Comparison of ENCODE assay signal across 37 cellular contexts in the genomic region with DNA sequence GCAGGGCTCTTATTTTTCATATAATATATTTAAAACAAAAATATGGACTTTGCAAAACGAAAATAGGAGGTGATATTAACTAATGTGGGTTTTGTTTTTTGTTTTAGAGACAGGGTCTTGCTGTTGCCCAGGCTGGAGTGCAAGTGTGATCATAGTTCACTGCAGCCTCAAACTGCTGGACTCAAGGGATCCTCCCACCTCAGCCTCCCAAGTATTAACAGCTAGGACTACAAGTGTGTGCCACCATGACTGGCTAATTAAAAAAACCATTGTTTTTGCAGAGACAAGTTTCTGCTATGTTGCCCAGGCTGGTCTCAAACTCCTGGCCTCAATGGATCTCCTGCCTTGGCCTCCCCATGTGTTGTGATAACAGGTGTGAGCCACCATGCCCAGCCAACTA.
"Had no signal": no experiment of that assay in that cellular context is flagged by ENCODE, and none has a peak within 500 bp of the region (broad histone marks: within the 10 kb centered on the region; RNA-seq: fewer than 3 reads in every experiment).

No MANE protein-coding gene starts in this region.

- FAIRE-seq: astrocyte, TTC549 had no signal

- H3K27me3 Mint-ChIP-seq: activated B cell treated with CpG ODN at 0.5 μM for 24 hours; activated CD4-positive, alpha-beta memory T cell treated with anti-CD3 and anti-CD28 coated beads for 36 hours; activated CD4-positive, alpha-beta T cell treated with anti-CD3 and anti-CD28 coated beads, Interleukin-2, amount 10 ng/mL, durations not matched to agents 24 days and 14 days; activated CD8-positive, alpha-beta T cell treated with anti-CD3 and anti-CD28 coated beads for 36 hours; activated naive CD8-positive, alpha-beta T cell treated with anti-CD3 and anti-CD28 coated beads for 36 hours; activated T-helper 17 cell treated with anti-CD3 and anti-CD28 coated beads, Interleukin-2, amount 50 U/mL, for 72 hours had no signal

- H3K4me1 Mint-ChIP-seq: activated B cell treated with CpG ODN at 0.5 μM for 24 hours; activated CD4-positive, alpha-beta T cell treated with anti-CD3 and anti-CD28 coated beads, Interleukin-2, amount 10 ng/mL, durations not matched to agents 24 days and 14 days; activated naive CD8-positive, alpha-beta T cell treated with anti-CD3 and anti-CD28 coated beads for 36 hours; activated T-helper 17 cell treated with anti-CD3 and anti-CD28 coated beads, Interleukin-2, amount 50 U/mL, for 72 hours had no signal

- H3K27ac Mint-ChIP-seq: activated B cell treated with CpG ODN at 0.5 μM for 24 hours; activated CD4-positive, alpha-beta memory T cell treated with anti-CD3 and anti-CD28 coated beads for 36 hours; activated CD4-positive, alpha-beta T cell treated with anti-CD3 and anti-CD28 coated beads, Interleukin-2, amount 10 ng/mL, durations not matched to agents 24 days and 14 days; activated CD8-positive, alpha-beta T cell treated with anti-CD3 and anti-CD28 coated beads for 36 hours; activated naive CD4-positive, alpha-beta T cell treated with anti-CD3 and anti-CD28 coated beads for 36 hours; activated naive CD4-positive, alpha-beta T cell treated with anti-CD3 and anti-CD28 coated beads, Interleukin-2, amount 50 U/mL, for 72 hours; activated naive CD8-positive, alpha-beta T cell treated with anti-CD3 and anti-CD28 coated beads for 36 hours; activated T-cell treated with anti-CD3 and anti-CD28 coated beads, Interleukin-2, amount 50 U/mL, for 72 hours; activated T-helper 1 cell treated with anti-CD3 and anti-CD28 coated beads, Interleukin-12 subunit alpha, Interleukin-12 subunit beta, Interleukin-2, Interleukin-4 antibody, amounts not matched to agents 30 ng/mL and 10 ng/mL and 1 ng/mL, durations not matched to agents 14 hours and 24 hours and 36 hours; activated T-helper 17 cell treated with anti-CD3 and anti-CD28 coated beads, Interleukin-2, amount 50 U/mL, for 72 hours; T-helper 1 cell treated with Interleukin-12 subunit alpha and Interleukin-12 subunit beta and Interleukin-4 antibody, amounts not matched to agents 30 μg/mL and 1 μg/mL, for 36 hours; T-helper 2 cell treated with Interferon-gamma antibody and Interleukin-4, amounts not matched to agents 5 μg/mL and 100 μg/mL, for 36 hours had no signal

- H3K36me3 ChIP-seq: adrenal gland, brain microvascular endothelial cell, breast epithelium had no signal

- H3K4me3 Mint-ChIP-seq: activated B cell treated with CpG ODN at 0.5 μM for 24 hours; activated CD4-positive, alpha-beta memory T cell treated with anti-CD3 and anti-CD28 coated beads for 36 hours; activated CD4-positive, alpha-beta T cell treated with anti-CD3 and anti-CD28 coated beads, Interleukin-2, amount 10 ng/mL, durations not matched to agents 24 days and 14 days; activated CD8-positive, alpha-beta T cell treated with anti-CD3 and anti-CD28 coated beads for 36 hours; activated naive CD4-positive, alpha-beta T cell treated with anti-CD3 and anti-CD28 coated beads for 36 hours; activated naive CD8-positive, alpha-beta T cell treated with anti-CD3 and anti-CD28 coated beads for 36 hours; activated T-cell treated with anti-CD3 and anti-CD28 coated beads, Interleukin-2, amount 50 U/mL, for 4 hours; activated T-cell treated with anti-CD3 and anti-CD28 coated beads, Interleukin-2, amount 50 U/mL, for 72 hours; activated T-helper 1 cell treated with anti-CD3 and anti-CD28 coated beads, Interleukin-12 subunit alpha, Interleukin-12 subunit beta, Interleukin-2, Interleukin-4 antibody, amounts not matched to agents 30 ng/mL and 10 ng/mL and 1 ng/mL, durations not matched to agents 14 hours and 24 hours and 36 hours; activated T-helper 17 cell treated with anti-CD3 and anti-CD28 coated beads, Interleukin-2, amount 50 U/mL, for 72 hours; T-helper 1 cell treated with Interleukin-12 subunit alpha and Interleukin-12 subunit beta and Interleukin-4 antibody, amounts not matched to agents 30 μg/mL and 1 μg/mL, for 36 hours; T-helper 2 cell treated with Interferon-gamma antibody and Interleukin-4, amounts not matched to agents 5 μg/mL and 100 μg/mL, for 36 hours had no signal

- H3K27ac ChIP-seq: adrenal gland, body of pancreas, brain microvascular endothelial cell, breast epithelium, VCaP had no signal

- H3K36me3 Mint-ChIP-seq: activated CD4-positive, alpha-beta memory T cell treated with anti-CD3 and anti-CD28 coated beads for 36 hours; activated naive CD4-positive, alpha-beta T cell treated with anti-CD3 and anti-CD28 coated beads, Interleukin-2, amount 50 U/mL, for 72 hours; activated naive CD8-positive, alpha-beta T cell treated with anti-CD3 and anti-CD28 coated beads for 36 hours had no signal

- H3K4me3 ChIP-seq: adrenal gland, body of pancreas, breast epithelium had no signal

- H3K4me1 ChIP-seq: breast epithelium had no signal

- DNase-seq: activated B cell treated with CpG ODN at 0.5 μM for 24 hours; activated CD4-positive, alpha-beta memory T cell treated with anti-CD3 and anti-CD28 coated beads for 36 hours; activated CD4-positive, alpha-beta T cell treated with anti-CD3 and anti-CD28 coated beads for 4 hours; activated CD4-positive, alpha-beta T cell treated with anti-CD3 and anti-CD28 coated beads, Interleukin-2, amount 10 ng/mL, durations not matched to agents 24 days and 14 days; activated CD4-positive, alpha-beta T cell treated with anti-CD3 and anti-CD28 coated beads, Interleukin-2, amount 50 U/mL, for 1 hour; activated CD4-positive, alpha-beta T cell treated with anti-CD3 and anti-CD28 coated beads, Interleukin-2, amount 50 U/mL, for 4 hours; activated CD4-positive, CD25-positive, alpha-beta regulatory T cell treated with anti-CD3 and anti-CD28 coated beads, Interleukin-2, amount 50 U/mL, for 72 hours; activated CD8-positive, alpha-beta memory T cell treated with anti-CD3 and anti-CD28 coated beads, Interleukin-2, amount 50 U/mL, for 4 hours; activated CD8-positive, alpha-beta T cell treated with anti-CD3 and anti-CD28 coated beads for 36 hours; activated effector memory CD4-positive, alpha-beta T cell treated with anti-CD3 and anti-CD28 coated beads, Interleukin-2, amount 50 U/mL, for 16 hours; activated gamma-delta T cell treated with Interleukin-2 at 50 U/mL for 16 hours; activated naive CD4-positive, alpha-beta T cell; activated naive CD4-positive, alpha-beta T cell treated with anti-CD3 and anti-CD28 coated beads for 36 hours; activated naive CD4-positive, alpha-beta T cell treated with anti-CD3 and anti-CD28 coated beads, Interleukin-2, amount 50 U/mL, for 16 hours; activated naive CD8-positive, alpha-beta T cell treated with anti-CD3 and anti-CD28 coated beads for 36 hours; activated T-cell treated with anti-CD3 and anti-CD28 coated beads for 4 hours; activated T-cell treated with anti-CD3 and anti-CD28 coated beads, Interleukin-2, amount 50 U/mL, for 1 hour; activated T-cell treated with anti-CD3 and anti-CD28 coated beads, Interleukin-2, amount 50 U/mL, for 4 hours; activated T-cell treated with anti-CD3 and anti-CD28 coated beads, Interleukin-2, amount 50 U/mL, for 72 hours; amniotic stem cell; aorta; body of pancreas; brain microvascular endothelial cell; central memory CD4-positive, alpha-beta T cell; T-helper 1 cell; T-helper 2 cell; T-helper 9 cell had no signal

- H3K27me3 ChIP-seq: adrenal gland, body of pancreas, brain microvascular endothelial cell, breast epithelium had no signal

- H3K9me3 ChIP-seq: adrenal gland, body of pancreas, breast epithelium had no signal

- H3K9me3 Mint-ChIP-seq: activated B cell treated with CpG ODN at 0.5 μM for 24 hours; activated CD4-positive, alpha-beta memory T cell treated with anti-CD3 and anti-CD28 coated beads for 36 hours; activated CD4-positive, alpha-beta T cell treated with anti-CD3 and anti-CD28 coated beads, Interleukin-2, amount 10 ng/mL, durations not matched to agents 24 days and 14 days; activated CD8-positive, alpha-beta T cell treated with anti-CD3 and anti-CD28 coated beads for 36 hours; activated naive CD4-positive, alpha-beta T cell treated with anti-CD3 and anti-CD28 coated beads for 36 hours; activated naive CD4-positive, alpha-beta T cell treated with anti-CD3 and anti-CD28 coated beads, Interleukin-2, amount 50 U/mL, for 72 hours; activated naive CD8-positive, alpha-beta T cell treated with anti-CD3 and anti-CD28 coated beads for 36 hours; activated T-cell treated with anti-CD3 and anti-CD28 coated beads, Interleukin-2, amount 50 U/mL, for 4 hours; activated T-cell treated with anti-CD3 and anti-CD28 coated beads, Interleukin-2, amount 50 U/mL, for 72 hours; activated T-helper 1 cell treated with anti-CD3 and anti-CD28 coated beads, Interleukin-12 subunit alpha, Interleukin-12 subunit beta, Interleukin-2, Interleukin-4 antibody, amounts not matched to agents 30 ng/mL and 10 ng/mL and 1 ng/mL, durations not matched to agents 14 hours and 24 hours and 36 hours; activated T-helper 17 cell treated with anti-CD3 and anti-CD28 coated beads, Interleukin-2, amount 50 U/mL, for 72 hours; T-helper 1 cell treated with Interleukin-12 subunit alpha and Interleukin-12 subunit beta and Interleukin-4 antibody, amounts not matched to agents 30 μg/mL and 1 μg/mL, for 36 hours; T-helper 2 cell treated with Interferon-gamma antibody and Interleukin-4, amounts not matched to agents 5 μg/mL and 100 μg/mL, for 36 hours had no signal
